Comparison of ENCODE assay signal across 15 cellular contexts in genomic region chr12:67663121-67663520, GRCh38. TPM values are rescaled to one million over a fixed set of nuclear protein-coding genes. Genes with fewer than 3 reads are reported as not detected.
A peak's percentile ranks its signal among the peaks of the same experiment; 100 is the strongest.
DNase-seq lines count a peak whose midpoint lies in the region; ATAC-seq and TF ChIP-seq lines count a peak whose summit lies in the region.
"Had no signal": no experiment of that assay in that cellular context is flagged by ENCODE, and none has a peak within 500 bp of the region (broad histone marks: within the 10 kb centered on the region; RNA-seq: fewer than 3 reads in every experiment).

No MANE protein-coding gene starts in this region.

- H3K9me3 ChIP-seq in SJSA1 (replicated peaks) (no peaks in the 10 kb centered on the region), gastrocnemius medialis (no peaks in the 10 kb centered on the region)
- H3K9me3 ChIP-seq: body of pancreas, pancreas had no signal

- no peak for TF ChIP-seq CTCF in activated CD8-positive, alpha-beta T cell treated with anti-CD3 and anti-CD28 coated beads for 36 hours (IDR thresholded peaks at IDR 0.05)
- no peak for TF ChIP-seq CTCF in foreskin fibroblast (IDR thresholded peaks at IDR 0.05; ENCODE audit: low read depth, low read length)
- TF ChIP-seq CTCF in gastrocnemius medialis (IDR thresholded peaks at IDR 0.05 in 4 of 5, conservative IDR thresholded peaks at IDR 0.05 in 1 of 5), result peak in 1 of 5 experiments; percentile 12

- H3K4me1 ChIP-seq in SJSA1 (replicated peaks) (peaks cover 38% of the 10 kb centered on the region), gastrocnemius medialis (peaks cover 94 to 97% of the 10 kb centered on the region in 2 donors)
- H3K4me1 ChIP-seq: body of pancreas had no signal

- no peak overlapping the region for H3K4me3 ChIP-seq in SJSA1
- H3K4me3 ChIP-seq in foreskin fibroblast (ENCODE audit: low read depth in 1 of 2, low read length in 2 of 2), result no peak overlapping the region
- H3K4me3 ChIP-seq in gastrocnemius medialis, result no peak overlapping the region
- H3K4me3 ChIP-seq: body of pancreas, pancreas had no signal

- no peak overlapping the region for H3K4me3 Mint-ChIP-seq in activated CD8-positive, alpha-beta T cell treated with anti-CD3 and anti-CD28 coated beads for 36 hours
- H3K4me3 Mint-ChIP-seq in activated CD8-positive, alpha-beta T cell treated with anti-CD3 and anti-CD28 coated beads, Interleukin-2, amount 10 ng/mL, durations not matched to agents 7 days and 5 days, result no peak overlapping the region

- H3K36me3 ChIP-seq in SJSA1, result peaks cover 32% of the 10 kb centered on the region
- no peaks in the 10 kb centered on the region for H3K36me3 ChIP-seq in gastrocnemius medialis

- intact Hi-C loops in activated CD8-positive, alpha-beta T cell treated with anti-CD3 and anti-CD28 coated beads for 36 hours (cut with micrococcal nuclease), result no loop called here
- intact Hi-C loops in gastrocnemius medialis (cut with DNase I; ENCODE audit: low total_unique reads), result loop anchor here (5.0 kb wide), 1 partner anchor 221 kb away; no protein-coding TSS in a partner anchor

- CTCF ChIA-PET in activated CD8-positive, alpha-beta T cell treated with anti-CD3 and anti-CD28 coated beads for 36 hours (lab: Charles Lee), result interaction anchor here (0.7 to 1.4 kb wide), 4 partner anchors 33 to 309 kb away, joined by 3 read pairs; no protein-coding TSS in a partner anchor
- CTCF ChIA-PET in activated CD8-positive, alpha-beta T cell treated with anti-CD3 and anti-CD28 coated beads, Interleukin-2, amount 10 ng/mL, durations not matched to agents 7 days and 5 days (lab: Charles Lee), result interaction anchor here (1.0 to 1.7 kb wide), 4 partner anchors 9 to 307 kb away, joined by 3 to 6 read pairs (median 3); no protein-coding TSS in a partner anchor

- peaks cover 39% of the 10 kb centered on the region for H3K36me3 Mint-ChIP-seq in activated CD8-positive, alpha-beta T cell treated with anti-CD3 and anti-CD28 coated beads for 36 hours (ENCODE audit: low read depth)
- peaks cover 77% of the 10 kb centered on the region for H3K36me3 Mint-ChIP-seq in activated CD8-positive, alpha-beta T cell treated with anti-CD3 and anti-CD28 coated beads, Interleukin-2, amount 10 ng/mL, durations not matched to agents 7 days and 5 days (ENCODE audit: low read depth)

- peaks cover 80% of the 10 kb centered on the region for H3K4me1 Mint-ChIP-seq in activated CD8-positive, alpha-beta T cell treated with anti-CD3 and anti-CD28 coated beads for 36 hours (ENCODE audit: low read depth)
- peaks cover 75% of the 10 kb centered on the region for H3K4me1 Mint-ChIP-seq in activated CD8-positive, alpha-beta T cell treated with anti-CD3 and anti-CD28 coated beads, Interleukin-2, amount 10 ng/mL, durations not matched to agents 7 days and 5 days (ENCODE audit: low read depth)

- in situ Hi-C loops in gastrocnemius medialis (cut with MboI; ENCODE audit: low sequenced_read_pairs in 4 of 4), result loop anchor here in 1 of 4 donors (25.0 kb wide), 1 partner anchor 274 kb away; no protein-coding TSS in a partner anchor

- no peaks in the 10 kb centered on the region for H3K27me3 Mint-ChIP-seq in activated CD8-positive, alpha-beta T cell treated with anti-CD3 and anti-CD28 coated beads for 36 hours
- H3K27me3 Mint-ChIP-seq in activated CD8-positive, alpha-beta T cell treated with anti-CD3 and anti-CD28 coated beads, Interleukin-2, amount 10 ng/mL, durations not matched to agents 7 days and 5 days (ENCODE audit: low read depth), result no peaks in the 10 kb centered on the region

- H3K27me3 ChIP-seq in SJSA1 (replicated peaks), result no peaks in the 10 kb centered on the region
- H3K27me3 ChIP-seq in gastrocnemius medialis, result no peaks in the 10 kb centered on the region
- H3K27me3 ChIP-seq: body of pancreas, pancreas had no signal

- H3K9me3 Mint-ChIP-seq in activated CD8-positive, alpha-beta T cell treated with anti-CD3 and anti-CD28 coated beads for 36 hours, result no peaks in the 10 kb centered on the region
- H3K9me3 Mint-ChIP-seq in activated CD8-positive, alpha-beta T cell treated with anti-CD3 and anti-CD28 coated beads, Interleukin-2, amount 10 ng/mL, durations not matched to agents 7 days and 5 days (ENCODE audit: insufficient read depth), result no peaks in the 10 kb centered on the region

- POLR2A ChIA-PET in activated CD8-positive, alpha-beta T cell treated with anti-CD3 and anti-CD28 coated beads for 36 hours (lab: Charles Lee), result no interaction called here
- POLR2A ChIA-PET in activated CD8-positive, alpha-beta T cell treated with anti-CD3 and anti-CD28 coated beads, Interleukin-2, amount 10 ng/mL, durations not matched to agents 7 days and 5 days (lab: Charles Lee), result interaction anchor here (0.7 to 1.1 kb wide), 2 partner anchors 32 to 681 kb away, joined by 3 to 5 read pairs; no protein-coding TSS in a partner anchor

- no peak for ATAC-seq in activated CD8-positive, alpha-beta T cell treated with anti-CD3 and anti-CD28 coated beads for 36 hours
- ATAC-seq in activated CD8-positive, alpha-beta T cell treated with anti-CD3 and anti-CD28 coated beads, Interleukin-2, amount 10 ng/mL, durations not matched to agents 7 days and 5 days, result no peak
- ATAC-seq in gastrocnemius medialis (peak; percentile 20 to 53), GM18511 (IDR thresholded peaks at IDR 0.05; ENCODE audit: unreplicated experiment) (no peak)
- ATAC-seq: body of pancreas had no signal

- no peak for DNase-seq in activated CD8-positive, alpha-beta T cell treated with anti-CD3 and anti-CD28 coated beads for 36 hours
- DNase-seq in activated CD8-positive, alpha-beta T cell treated with anti-CD3 and anti-CD28 coated beads, Interleukin-2, amount 10 ng/mL, durations not matched to agents 7 days and 5 days, result no peak
- DNase-seq in SJSA1 (ENCODE audit: low read depth in 1 of 2, low spot score in 2 of 2), result peak; percentile 45 to 69
- peak; percentile 79 to 83 for DNase-seq in foreskin fibroblast
- DNase-seq in gastrocnemius medialis, result no peak
- DNase-seq in activated CD4-positive, alpha-beta T cell treated with anti-CD3 and anti-CD28 coated beads, Interleukin-2, amount 50 U/mL, for 4 hours, result no peak
- no peak for DNase-seq in DMS53 treated with DMSO at 0.1 percent for 48 hours (lab: John Stamatoyannopoulos, UW; ENCODE audit: unreplicated experiment)
- DNase-seq: activated CD8-positive, alpha-beta memory T cell treated with anti-CD3 and anti-CD28 coated beads, Interleukin-2, amount 50 U/mL, for 48 hours; AML-193; body of pancreas; NCI-H187; pancreas; stimulated activated CD4-positive, alpha-beta T cell treated with anti-CD3 and anti-CD28 coated beads, Interleukin-4, amount 100 ng/mL, for 4 hours; T-helper 9 cell had no signal

- peak overlapping the region; percentile 6 for H3K27ac ChIP-seq in SJSA1
- peak overlapping the region; percentile 80 to 98 (median 81) for H3K27ac ChIP-seq in gastrocnemius medialis
- H3K27ac ChIP-seq: body of pancreas, pancreas had no signal

- H3K27ac Mint-ChIP-seq in activated CD8-positive, alpha-beta T cell treated with anti-CD3 and anti-CD28 coated beads for 36 hours, result peak overlapping the region; percentile 36
- H3K27ac Mint-ChIP-seq in activated CD8-positive, alpha-beta T cell treated with anti-CD3 and anti-CD28 coated beads, Interleukin-2, amount 10 ng/mL, durations not matched to agents 7 days and 5 days, result no peak overlapping the region

- TF ChIP-seq POLR2A in gastrocnemius medialis (IDR thresholded peaks at IDR 0.05), result no peak

RNA-seq across cellular contexts. Expression of gene DYRK2, which starts 14.6 kb away (rescaled TPM):
- 10 to 100 TPM; 28.8 to 33.7 TPM for total RNA-seq in activated CD8-positive, alpha-beta T cell treated with anti-CD3 and anti-CD28 coated beads for 36 hours
- total RNA-seq in activated CD8-positive, alpha-beta T cell treated with anti-CD3 and anti-CD28 coated beads, Interleukin-2, amount 10 ng/mL, durations not matched to agents 7 days and 5 days, result 10 to 100 TPM; 72.9 to 73.1 TPM
- 9.9 and 21.9 TPM in 2 replicates for total RNA-seq in SJSA1 (2014; rRNA removed; shearing (Covaris generic))
- total RNA-seq in gastrocnemius medialis, result 10 to 100 TPM; 14.1 to 25.7 (median 15.9) TPM

Comparison
In these comparisons a context has a peak if more than half of its experiments do, and no peak if none do; other contexts are left out.
1. ATAC-seq: peak in gastrocnemius medialis (2 of 2); none in activated CD8-positive, alpha-beta T cell treated with anti-CD3 and anti-CD28 coated beads for 36 hours (single experiment), activated CD8-positive, alpha-beta T cell treated with anti-CD3 and anti-CD28 coated beads, Interleukin-2, amount 10 ng/mL, durations not matched to agents 7 days and 5 days (single experiment) and GM18511 (single experiment).
2. DNase-seq: peak in SJSA1 (2 of 2) and foreskin fibroblast (2 of 2); none in activated CD8-positive, alpha-beta T cell treated with anti-CD3 and anti-CD28 coated beads for 36 hours (single experiment), activated CD8-positive, alpha-beta T cell treated with anti-CD3 and anti-CD28 coated beads, Interleukin-2, amount 10 ng/mL, durations not matched to agents 7 days and 5 days (single experiment), gastrocnemius medialis (0 of 2), activated CD4-positive, alpha-beta T cell treated with anti-CD3 and anti-CD28 coated beads, Interleukin-2, amount 50 U/mL, for 4 hours (0 of 2) and DMS53 treated with DMSO at 0.1 percent for 48 hours (single experiment).